In the genomic region with DNA sequence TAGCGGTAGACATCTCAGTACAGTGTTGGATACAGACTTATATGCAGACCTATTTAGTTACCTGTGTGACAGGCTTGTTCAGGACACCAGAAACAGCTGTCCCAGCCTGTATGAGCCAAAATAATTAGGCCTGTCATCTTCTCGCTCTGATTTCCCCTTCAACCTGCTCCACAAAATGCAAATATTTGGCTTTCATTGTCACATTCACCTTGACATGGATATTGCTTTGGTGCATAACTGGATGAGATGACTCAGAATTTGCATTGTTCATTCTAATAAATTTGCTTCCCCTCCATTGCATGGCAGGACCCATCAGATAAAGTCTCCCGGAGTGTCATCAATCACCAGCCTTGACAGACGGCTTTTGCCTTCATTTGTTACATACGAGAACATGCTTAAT, we compare ENCODE assay signal across 25 cellular contexts.
"Had no signal": no experiment of that assay in that cellular context is flagged by ENCODE, and none has a peak within 500 bp of the region (broad histone marks: within the 10 kb centered on the region; RNA-seq: fewer than 3 reads in every experiment).

No MANE protein-coding gene starts in this region.

- H3K36me3 ChIP-seq: colonic mucosa, esophagus muscularis mucosa, gastroesophageal sphincter, heart left ventricle, neural progenitor cell, tibial artery had no signal

- ATAC-seq: foreskin keratinocyte; gastroesophageal sphincter; heart left ventricle; left lobe of liver; mucosa of descending colon; natural killer cell treated with Interleukin-12 subunit alpha and Interleukin-12 subunit beta and Interleukin-15 and Interleukin-18, amount 100 ng/mL, for 72 hours; sciatic nerve; stimulated activated effector memory CD8-positive, alpha-beta T cell treated with anti-CD3 and anti-CD28 coated beads, Interleukin-12 subunit alpha, Interleukin-12 subunit beta, amount 100 ng/mL, for 72 hours; stimulated activated naive CD8-positive, alpha-beta T cell treated with anti-CD3 and anti-CD28 coated beads, Interleukin-15, Interleukin-2, amounts not matched to agents 100 U/mL and 50 U/mL, for 24 hours had no signal

- H3K4me1 ChIP-seq: colonic mucosa, esophagus muscularis mucosa, foreskin keratinocyte, gastroesophageal sphincter, heart left ventricle, parathyroid adenoma, testis, tibial artery had no signal

- H3K79me2 ChIP-seq: hepatocyte, parathyroid adenoma had no signal

- H2AFZ ChIP-seq: hepatocyte, neural progenitor cell, parathyroid adenoma had no signal

- H3K9me3 ChIP-seq: colonic mucosa, esophagus muscularis mucosa, gastroesophageal sphincter, heart left ventricle, mucosa of descending colon, testis, tibial artery had no signal

- DNase-seq: colonic mucosa; effector CD8-positive, alpha-beta T cell; foreskin keratinocyte; heart left ventricle; kidney; mesenchymal stem cell; mucosa of descending colon; naive B cell; stimulated activated CD4-positive, alpha-beta T cell treated with anti-CD3 and anti-CD28 coated beads, Interleukin-12 subunit alpha, Interleukin-12 subunit beta, amount 100 ng/mL, for 4 hours; stimulated activated CD4-positive, alpha-beta T cell treated with anti-CD3 and anti-CD28 coated beads, Interleukin-1b, Interleukin-23, amount 100 ng/mL, for 48 hours; stimulated activated CD4-positive, alpha-beta T cell treated with anti-CD3 and anti-CD28 coated beads, Interleukin-4, amount 100 ng/mL, for 24 hours; stimulated activated naive CD8-positive, alpha-beta T cell treated with anti-CD3 and anti-CD28 coated beads, Interleukin-15, Interleukin-2, amounts not matched to agents 100 U/mL and 50 U/mL, for 24 hours; substantia nigra; testis; tibial artery had no signal

- H3K4me2 ChIP-seq: hepatocyte, smooth muscle cell had no signal

- H3K9ac ChIP-seq: neural progenitor cell, parathyroid adenoma had no signal

- H3K27me3 ChIP-seq: colonic mucosa, foreskin keratinocyte, neural progenitor cell, testis, tibial artery had no signal

- H3K4me3 ChIP-seq: colonic mucosa, esophagus muscularis mucosa, gastroesophageal sphincter, heart left ventricle, hepatocyte, mucosa of descending colon, neural progenitor cell, smooth muscle cell, testis, tibial artery had no signal

- H3K27ac ChIP-seq: colonic mucosa, esophagus muscularis mucosa, foreskin keratinocyte, gastroesophageal sphincter, heart left ventricle, hepatocyte, neural progenitor cell, parathyroid adenoma, testis, tibial artery had no signal
